13 cellular contexts compared by ENCODE assay signal in genomic region chr2:54372361-54372760, GRCh38.
"Had no signal": no experiment of that assay in that cellular context is flagged by ENCODE, and none has a peak within 500 bp of the region (broad histone marks: within the 10 kb centered on the region; RNA-seq: fewer than 3 reads in every experiment).

No MANE protein-coding gene starts in this region.

- H3K36me3 ChIP-seq: transverse colon, WERI-Rb-1 had no signal

- H3K4me3 Mint-ChIP-seq: activated CD4-positive, alpha-beta memory T cell treated with anti-CD3 and anti-CD28 coated beads, Interleukin-2, amount 10 ng/mL, durations not matched to agents 7 days and 5 days; activated CD4-positive, alpha-beta T cell treated with anti-CD3 and anti-CD28 coated beads for 36 hours; activated naive CD4-positive, alpha-beta T cell treated with anti-CD3 and anti-CD28 coated beads, Interleukin-2, amount 10 ng/mL, durations not matched to agents 7 days and 5 days; activated T-cell treated with anti-CD3 and anti-CD28 coated beads, Interleukin-2, amount 50 U/mL, for 24 hours had no signal

- H3K4me2 ChIP-seq: hepatocyte had no signal

- H3K36me3 Mint-ChIP-seq: activated naive CD4-positive, alpha-beta T cell treated with anti-CD3 and anti-CD28 coated beads, Interleukin-2, amount 10 ng/mL, durations not matched to agents 7 days and 5 days had no signal

- H2AFZ ChIP-seq: hepatocyte had no signal

- H3K4me3 ChIP-seq: hepatocyte, psoas muscle, transverse colon had no signal

- H3K9me3 ChIP-seq: psoas muscle had no signal

- H3K27ac ChIP-seq: hepatocyte, transverse colon, WERI-Rb-1 had no signal

- H3K79me2 ChIP-seq: hepatocyte had no signal

- H3K27me3 ChIP-seq: hepatocyte, transverse colon had no signal

- H3K4me1 Mint-ChIP-seq: activated CD4-positive, alpha-beta memory T cell treated with anti-CD3 and anti-CD28 coated beads, Interleukin-2, amount 10 ng/mL, durations not matched to agents 7 days and 5 days; activated CD4-positive, alpha-beta T cell treated with anti-CD3 and anti-CD28 coated beads for 36 hours; activated naive CD4-positive, alpha-beta T cell treated with anti-CD3 and anti-CD28 coated beads, Interleukin-2, amount 10 ng/mL, durations not matched to agents 7 days and 5 days had no signal

- ATAC-seq: activated CD4-positive, alpha-beta T cell treated with anti-CD3 and anti-CD28 coated beads for 36 hours; psoas muscle; SK-N-SH treated with all-trans-retinoic acid at 6 μM for 48 hours had no signal

- H3K27ac Mint-ChIP-seq: activated CD4-positive, alpha-beta memory T cell treated with anti-CD3 and anti-CD28 coated beads, Interleukin-2, amount 10 ng/mL, durations not matched to agents 7 days and 5 days; activated CD4-positive, alpha-beta T cell treated with anti-CD3 and anti-CD28 coated beads for 36 hours; activated naive CD4-positive, alpha-beta T cell treated with anti-CD3 and anti-CD28 coated beads, Interleukin-2, amount 10 ng/mL, durations not matched to agents 7 days and 5 days; activated T-cell treated with anti-CD3 and anti-CD28 coated beads, Interleukin-2, amount 50 U/mL, for 24 hours had no signal

- DNase-seq: activated CD4-positive, alpha-beta memory T cell treated with anti-CD3 and anti-CD28 coated beads, Interleukin-2, amount 10 ng/mL, durations not matched to agents 7 days and 5 days; activated CD4-positive, alpha-beta T cell treated with anti-CD3 and anti-CD28 coated beads for 36 hours; activated naive CD4-positive, alpha-beta T cell treated with anti-CD3 and anti-CD28 coated beads, Interleukin-2, amount 10 ng/mL, durations not matched to agents 7 days and 5 days; activated T-cell treated with anti-CD3 and anti-CD28 coated beads, Interleukin-2, amount 50 U/mL, for 24 hours; psoas muscle; stimulated activated CD4-positive, alpha-beta T cell treated with anti-CD3 and anti-CD28 coated beads, Interleukin-12 subunit alpha, Interleukin-12 subunit beta, amount 100 ng/mL, for 4 hours; stimulated activated CD4-positive, alpha-beta T cell treated with anti-CD3 and anti-CD28 coated beads, Interleukin-2, amount 100 ng/mL, for 24 hours; substantia nigra; T-helper 1 cell; transverse colon; WERI-Rb-1 had no signal
